Comparison of ENCODE assay signal across 20 cellular contexts in genomic region chr17:79573196-79573929, GRCh38. TPM values are rescaled to one million over a fixed set of nuclear protein-coding genes. Genes with fewer than 3 reads are reported as not detected.
DNase-seq lines count a peak whose midpoint lies in the region; ATAC-seq and TF ChIP-seq lines count a peak whose summit lies in the region.
"Had no signal": no experiment of that assay in that cellular context is flagged by ENCODE, and none has a peak within 500 bp of the region (broad histone marks: within the 10 kb centered on the region; RNA-seq: fewer than 3 reads in every experiment).

No MANE protein-coding gene starts in this region.

- H3K4me1 ChIP-seq in HEK293 (ENCODE audit: control insufficient read depth, insufficient read depth, low read length) (no peaks in the 10 kb centered on the region), PC-3 (ENCODE audit: insufficient read depth, low read length) (0 out of 2 replicates have a peak, but pooled peaks cover 4% of the 10 kb centered on the region)
- H3K4me1 ChIP-seq: heart left ventricle, tibial nerve had no signal

- H3F3A ChIP-seq in PC-3 (ENCODE audit: low read length, unreplicated experiment), result no peaks in the 10 kb centered on the region

- peaks cover 59% of the 10 kb centered on the region for H3K27me3 ChIP-seq in PC-3 (ENCODE audit: low read length)

- H3K79me2 ChIP-seq in PC-3 (ENCODE audit: low read length), result no peaks in the 10 kb centered on the region

- H3K9me2 ChIP-seq in PC-3 (replicated peaks; ENCODE audit: low read length), result no peaks in the 10 kb centered on the region

- POLR2A ChIA-PET in HEK293 (lab: Yijun Ruan, JAX), result no interaction called here
- POLR2A ChIA-PET in PC-3 (lab: Charles Lee; ENCODE audit: unreplicated experiment), result no interaction called here

- no TSS peak for BruUV-seq in PC-3 (replicated peaks; lab: Mats Ljungman, UMichigan)

- intact Hi-C loops in PC-3 (cut with micrococcal nuclease), result no loop called here

- TF ChIP-seq CTCF in HEK293 (tag by site-specific recombination; IDR thresholded peaks at IDR 0.05), result no peak
- no peak for TF ChIP-seq CTCF in PC-3 (conservative IDR thresholded peaks at IDR 0.05; ENCODE audit: low read depth, low read length)
- no peak for TF ChIP-seq CTCF in fibroblast of mammary gland (conservative IDR thresholded peaks at IDR 0.05; ENCODE audit: control insufficient read depth, insufficient read depth, low read depth, low read length)

- H2AFZ ChIP-seq in PC-3 (ENCODE audit: low read length), result no peak overlapping the region

- no peaks in the 10 kb centered on the region for H3K9me3 ChIP-seq in HEK293 (ENCODE audit: control insufficient read depth, insufficient read depth, low read depth, low read length)
- H3K9me3 ChIP-seq in PC-3 (ENCODE audit: low read length), result 0 out of 2 replicates have a peak, but pooled peaks cover 5% of the 10 kb centered on the region

- H3K4me2 ChIP-seq in PC-3 (ENCODE audit: low read length), result no peak overlapping the region

- H3K4me3 ChIP-seq in HEK293 (ENCODE audit: low read depth, low read length), result no peak overlapping the region
- no peak overlapping the region for H3K4me3 ChIP-seq in PC-3 (ENCODE audit: low read length)
- H3K4me3 ChIP-seq in fibroblast of mammary gland (ENCODE audit: control insufficient read depth, low read depth, low read length), result no peak overlapping the region
- H3K4me3 ChIP-seq: heart left ventricle, K562, SK-N-MC, tibial nerve had no signal

- ATAC-seq in PC-3, result no peak
- ATAC-seq in HG03175 (IDR thresholded peaks at IDR 0.05; ENCODE audit: unreplicated experiment), result no peak
- ATAC-seq in HG03196 (IDR thresholded peaks at IDR 0.05; ENCODE audit: unreplicated experiment), result no peak
- ATAC-seq: heart left ventricle; K562; natural killer cell treated with Interleukin-12 subunit alpha and Interleukin-12 subunit beta and Interleukin-15 and Interleukin-18, amount 100 ng/mL, for 72 hours; stimulated activated memory B cell treated with anti-CD40 and anti-IgM and Interleukin-4, amounts not matched to agents 10 μg/mL and 1 μg/mL and 100 μg/mL, for 72 hours had no signal

- H3K36me3 ChIP-seq in HEK293 (ENCODE audit: control insufficient read depth in 2 of 2, insufficient read depth in 1 of 2, low read length in 2 of 2) (no peaks in the 10 kb centered on the region), PC-3 (ENCODE audit: low read depth, low read length) (no peaks in the 10 kb centered on the region)
- H3K36me3 ChIP-seq: heart left ventricle, tibial nerve had no signal

- no peak overlapping the region for H3K9ac ChIP-seq in PC-3 (ENCODE audit: low read length)

- peak; percentile 16 for DNase-seq in PC-3
- DNase-seq in fibroblast of mammary gland (ENCODE audit: low read depth), result peak; percentile 1
- DNase-seq in renal cortical epithelial cell (ENCODE audit: low read depth), result peak; percentile 26
- no peak for DNase-seq in activated T-cell treated with anti-CD3 and anti-CD28 coated beads, Interleukin-2, amount 50 U/mL, for 48 hours
- DNase-seq: activated CD4-positive, alpha-beta T cell treated with anti-CD3 and anti-CD28 coated beads for 48 hours; activated naive CD4-positive, alpha-beta T cell; GOT3; heart left ventricle; NCI-H1092 treated with DMSO at 0.1 percent for 48 hours; stimulated activated CD4-positive, alpha-beta T cell treated with anti-CD3 and anti-CD28 coated beads, Interleukin-12 subunit alpha, Interleukin-12 subunit beta, amount 100 ng/mL, for 4 hours had no signal

- no peaks in the 10 kb centered on the region for H4K20me1 ChIP-seq in PC-3 (ENCODE audit: low read length)

- H3K27ac ChIP-seq in HEK293 (ENCODE audit: extremely low read depth, low read depth, low read length) (no peak overlapping the region), PC-3 (ENCODE audit: low read length) (no peak overlapping the region)
- H3K27ac ChIP-seq: heart left ventricle, SK-N-MC, tibial nerve had no signal

- CTCF ChIA-PET in HEK293 (lab: Yijun Ruan, JAX) (interaction anchor here (1.1 kb wide), 1 partner anchor 39 kb away, joined by 3 read pairs; no protein-coding TSS in a partner anchor), PC-3 (lab: Charles Lee) (no interaction called here)

TF ChIP-seq in HEK293, 187 proteins besides CTCF, POLR2A, EP300 and RAD21:
- TF ChIP-seq ZNF768 (tag by site-specific recombination; IDR thresholded peaks at IDR 0.05) (no peak), SCRT2 (tag by site-specific recombination; IDR thresholded peaks at IDR 0.05) (0 out of 2 replicates have a peak, but pooled peaks have one; percentile 10), ZNF530 (tag by site-specific recombination; IDR thresholded peaks at IDR 0.05; ENCODE audit: low read depth) (no peak), ZNF423 (tag by site-specific recombination; IDR thresholded peaks at IDR 0.05) (no peak)
- TF ChIP-seq, protein P1, sequence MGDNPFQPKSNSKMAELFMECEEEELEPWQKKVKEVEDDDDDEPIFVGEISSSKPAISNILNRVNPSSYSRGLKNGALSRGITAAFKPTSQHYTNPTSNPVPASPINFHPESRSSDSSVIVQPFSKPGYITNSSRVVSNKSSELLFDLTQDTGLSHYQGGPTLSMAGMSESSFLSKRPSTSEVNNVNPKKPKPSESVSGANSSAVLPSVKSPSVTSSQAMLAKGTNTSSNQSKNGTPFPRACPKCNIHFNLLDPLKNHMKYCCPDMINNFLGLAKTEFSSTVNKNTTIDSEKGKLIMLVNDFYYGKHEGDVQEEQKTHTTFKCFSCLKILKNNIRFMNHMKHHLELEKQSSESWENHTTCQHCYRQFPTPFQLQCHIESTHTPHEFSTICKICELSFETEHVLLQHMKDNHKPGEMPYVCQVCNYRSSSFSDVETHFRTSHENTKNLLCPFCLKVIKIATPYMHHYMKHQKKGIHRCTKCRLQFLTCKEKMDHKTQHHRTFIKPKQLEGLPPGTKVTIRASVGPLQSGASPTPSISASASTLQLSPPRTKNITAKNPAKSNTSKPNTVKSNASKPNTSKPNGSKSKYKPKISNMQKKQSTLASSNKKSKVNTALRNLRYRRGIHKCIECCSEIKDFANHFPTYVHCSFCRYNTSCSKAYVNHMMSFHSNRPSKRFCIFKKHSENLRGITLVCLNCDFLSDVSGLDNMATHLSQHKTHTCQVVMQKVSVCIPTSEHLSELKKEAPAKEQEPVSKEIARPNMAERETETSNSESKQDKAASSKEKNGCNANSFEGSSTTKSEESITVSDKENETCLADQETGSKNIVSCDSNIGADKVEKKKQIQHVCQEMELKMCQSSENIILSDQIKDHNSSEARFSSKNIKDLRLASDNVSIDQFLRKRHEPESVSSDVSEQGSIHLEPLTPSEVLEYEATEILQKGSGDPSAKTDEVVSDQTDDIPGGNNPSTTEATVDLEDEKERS (tag by site-specific recombination; IDR thresholded peaks at IDR 0.05), result no peak
- TF ChIP-seq, protein P2, sequence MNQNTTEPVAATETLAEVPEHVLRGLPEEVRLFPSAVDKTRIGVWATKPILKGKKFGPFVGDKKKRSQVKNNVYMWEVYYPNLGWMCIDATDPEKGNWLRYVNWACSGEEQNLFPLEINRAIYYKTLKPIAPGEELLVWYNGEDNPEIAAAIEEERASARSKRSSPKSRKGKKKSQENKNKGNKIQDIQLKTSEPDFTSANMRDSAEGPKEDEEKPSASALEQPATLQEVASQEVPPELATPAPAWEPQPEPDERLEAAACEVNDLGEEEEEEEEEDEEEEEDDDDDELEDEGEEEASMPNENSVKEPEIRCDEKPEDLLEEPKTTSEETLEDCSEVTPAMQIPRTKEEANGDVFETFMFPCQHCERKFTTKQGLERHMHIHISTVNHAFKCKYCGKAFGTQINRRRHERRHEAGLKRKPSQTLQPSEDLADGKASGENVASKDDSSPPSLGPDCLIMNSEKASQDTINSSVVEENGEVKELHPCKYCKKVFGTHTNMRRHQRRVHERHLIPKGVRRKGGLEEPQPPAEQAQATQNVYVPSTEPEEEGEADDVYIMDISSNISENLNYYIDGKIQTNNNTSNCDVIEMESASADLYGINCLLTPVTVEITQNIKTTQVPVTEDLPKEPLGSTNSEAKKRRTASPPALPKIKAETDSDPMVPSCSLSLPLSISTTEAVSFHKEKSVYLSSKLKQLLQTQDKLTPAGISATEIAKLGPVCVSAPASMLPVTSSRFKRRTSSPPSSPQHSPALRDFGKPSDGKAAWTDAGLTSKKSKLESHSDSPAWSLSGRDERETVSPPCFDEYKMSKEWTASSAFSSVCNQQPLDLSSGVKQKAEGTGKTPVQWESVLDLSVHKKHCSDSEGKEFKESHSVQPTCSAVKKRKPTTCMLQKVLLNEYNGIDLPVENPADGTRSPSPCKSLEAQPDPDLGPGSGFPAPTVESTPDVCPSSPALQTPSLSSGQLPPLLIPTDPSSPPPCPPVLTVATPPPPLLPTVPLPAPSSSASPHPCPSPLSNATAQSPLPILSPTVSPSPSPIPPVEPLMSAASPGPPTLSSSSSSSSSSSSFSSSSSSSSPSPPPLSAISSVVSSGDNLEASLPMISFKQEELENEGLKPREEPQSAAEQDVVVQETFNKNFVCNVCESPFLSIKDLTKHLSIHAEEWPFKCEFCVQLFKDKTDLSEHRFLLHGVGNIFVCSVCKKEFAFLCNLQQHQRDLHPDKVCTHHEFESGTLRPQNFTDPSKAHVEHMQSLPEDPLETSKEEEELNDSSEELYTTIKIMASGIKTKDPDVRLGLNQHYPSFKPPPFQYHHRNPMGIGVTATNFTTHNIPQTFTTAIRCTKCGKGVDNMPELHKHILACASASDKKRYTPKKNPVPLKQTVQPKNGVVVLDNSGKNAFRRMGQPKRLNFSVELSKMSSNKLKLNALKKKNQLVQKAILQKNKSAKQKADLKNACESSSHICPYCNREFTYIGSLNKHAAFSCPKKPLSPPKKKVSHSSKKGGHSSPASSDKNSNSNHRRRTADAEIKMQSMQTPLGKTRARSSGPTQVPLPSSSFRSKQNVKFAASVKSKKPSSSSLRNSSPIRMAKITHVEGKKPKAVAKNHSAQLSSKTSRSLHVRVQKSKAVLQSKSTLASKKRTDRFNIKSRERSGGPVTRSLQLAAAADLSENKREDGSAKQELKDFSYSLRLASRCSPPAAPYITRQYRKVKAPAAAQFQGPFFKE (tag by site-specific recombination; IDR thresholded peaks at IDR 0.05; ENCODE audit: borderline replicate concordance), result no peak

RNA-seq across cellular contexts. Expression of gene RBFOX3, which starts 37.5 kb away (rescaled TPM):
- total RNA-seq in PC-3 (2014; rRNA removed) (not detected in 2 replicates), renal cortical epithelial cell (not detected in 2 replicates)
- total RNA-seq: epithelial cell of proximal tubule; heart left ventricle; K562; natural killer cell treated with Interleukin-12 subunit alpha and Interleukin-12 subunit beta and Interleukin-15 and Interleukin-18, amount 100 ng/mL, for 72 hours; pulmonary artery endothelial cell; tibial nerve had no signal

Comparison
In these comparisons a context has a peak if more than half of its experiments do, and no peak if none do; other contexts are left out.
1. DNase-seq: peak in PC-3 (single experiment), fibroblast of mammary gland (single experiment) and renal cortical epithelial cell (single experiment); none in activated T-cell treated with anti-CD3 and anti-CD28 coated beads, Interleukin-2, amount 50 U/mL, for 48 hours (0 of 2).